In the genomic region with DNA sequence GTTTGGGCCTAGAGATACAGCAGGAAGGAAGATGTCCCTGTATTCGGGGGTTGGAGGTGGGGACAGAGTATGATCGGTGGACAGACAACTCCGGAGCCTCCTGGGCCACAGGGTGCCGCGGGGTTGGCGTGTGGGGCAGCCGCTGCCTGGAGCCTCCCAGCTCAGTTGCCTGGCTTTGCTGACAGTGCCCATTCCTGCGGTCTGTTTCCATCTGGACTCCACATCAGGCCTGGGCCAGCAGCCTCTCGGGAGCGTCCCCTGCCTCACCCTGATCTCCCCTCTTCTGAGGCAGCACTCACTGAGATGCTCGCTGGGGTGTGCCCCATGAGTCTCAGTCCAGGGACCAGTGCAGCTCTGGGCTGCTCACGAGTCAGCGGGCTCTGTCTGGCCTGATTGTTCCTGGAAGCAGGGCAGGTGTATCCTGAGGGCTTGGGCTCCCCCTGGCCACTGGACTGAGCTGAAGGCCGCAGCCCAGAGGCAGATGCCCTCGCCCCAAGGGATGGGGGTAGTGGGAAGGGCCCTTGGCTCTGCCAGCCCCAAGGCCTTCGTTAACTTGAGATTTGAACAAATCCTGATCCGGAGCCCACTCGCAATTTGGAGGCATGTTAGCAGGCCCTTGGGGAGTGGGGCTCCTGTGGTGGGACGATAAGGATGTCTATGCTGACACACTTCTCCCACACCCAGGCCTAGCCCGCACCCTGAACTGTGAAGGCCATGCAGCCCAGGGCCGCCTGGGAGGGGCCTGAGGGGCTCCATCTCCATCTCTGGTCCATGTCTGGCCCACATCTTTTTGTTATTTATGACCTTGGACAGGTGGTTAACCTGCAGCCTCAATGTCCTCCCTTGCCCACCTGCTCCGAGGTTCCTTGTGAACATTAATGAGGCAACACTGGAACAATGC, we compare ENCODE assay signal across 1 cellular context.
TF ChIP-seq lines count a peak whose summit lies in the region.

No MANE protein-coding gene starts in this region.

TF ChIP-seq in GM23338, 12 proteins besides CTCF, POLR2A, EP300 and RAD21 (continued from another document):
- no peak for TF ChIP-seq ZNF462 (CRISPR knock-in tag; IDR thresholded peaks at IDR 0.05)
- TF ChIP-seq ZNF331 (CRISPR knock-in tag; IDR thresholded peaks at IDR 0.05; ENCODE audit: low read depth): no peak
- no peak for TF ChIP-seq POLR2AphosphoS5 (IDR thresholded peaks at IDR 0.05; ENCODE audit: low read depth)
- TF ChIP-seq EZH2phosphoT487 (IDR thresholded peaks at IDR 0.05; ENCODE audit: unreplicated experiment): no peak
TF ChIP-seq in GM23338: peak in this region for 0.
